ENCODE assay signal across 27 cellular contexts in genomic region chr7:110911632-110912031, GRCh38.
"Had no signal": no experiment of that assay in that cellular context is flagged by ENCODE, and none has a peak within 500 bp of the region (broad histone marks: within the 10 kb centered on the region; RNA-seq: fewer than 3 reads in every experiment).

No MANE protein-coding gene starts in this region.

- H3K27me3 ChIP-seq: colonic mucosa, dorsolateral prefrontal cortex, esophagus muscularis mucosa, esophagus squamous epithelium, foreskin keratinocyte, gastrocnemius medialis, gastroesophageal sphincter, heart left ventricle, heart right ventricle had no signal

- DNase-seq: colonic mucosa; cortex of kidney; dermis blood vessel endothelial cell; dorsolateral prefrontal cortex; effector CD4-positive, alpha-beta T cell; effector CD8-positive, alpha-beta T cell; effector memory CD4-positive, alpha-beta T cell; effector memory CD8-positive, alpha-beta T cell; endodermal cell; erythroblast; esophagus squamous epithelium; foreskin fibroblast; foreskin keratinocyte; foreskin melanocyte; gastrocnemius medialis; glutamatergic neuron; head of caudate nucleus; heart left ventricle; heart right ventricle had no signal

- H3K4me3 ChIP-seq: colonic mucosa, coronary artery, dorsolateral prefrontal cortex, esophagus muscularis mucosa, esophagus squamous epithelium, gastrocnemius medialis, gastroesophageal sphincter, heart left ventricle, heart right ventricle had no signal

- H3K36me3 ChIP-seq: colonic mucosa, esophagus muscularis mucosa, esophagus squamous epithelium, gastrocnemius medialis, gastroesophageal sphincter, heart left ventricle, heart right ventricle had no signal

- FAIRE-seq: colon, endometrium, endothelial cell of umbilical vein, frontal cortex had no signal

- H3K27ac ChIP-seq: colonic mucosa, coronary artery, dorsolateral prefrontal cortex, epithelial cell of prostate, esophagus muscularis mucosa, esophagus squamous epithelium, foreskin keratinocyte, gastrocnemius medialis, gastroesophageal sphincter, heart left ventricle, heart right ventricle had no signal

- H3K9me3 ChIP-seq: colonic mucosa, esophagus muscularis mucosa, esophagus squamous epithelium, gastrocnemius medialis, gastroesophageal sphincter, heart left ventricle, heart right ventricle had no signal
